ENCODE assay signal across 15 cellular contexts in genomic region chr9:16309350-16310271, GRCh38.
DNase-seq lines count a peak whose midpoint lies in the region; ATAC-seq, FAIRE-seq and TF ChIP-seq lines count a peak whose summit lies in the region.
"Had no signal": no experiment of that assay in that cellular context is flagged by ENCODE, and none has a peak within 500 bp of the region (broad histone marks: within the 10 kb centered on the region; RNA-seq: fewer than 3 reads in every experiment).

No MANE protein-coding gene starts in this region.

- H3K4me2 ChIP-seq in osteoblast (ENCODE audit: insufficient read depth, low read length), result no peak overlapping the region

- no peaks in the 10 kb centered on the region for H3K36me3 ChIP-seq in heart left ventricle
- no peaks in the 10 kb centered on the region for H3K36me3 ChIP-seq in osteoblast (ENCODE audit: insufficient read depth, low read length)
- H3K36me3 ChIP-seq: breast epithelium had no signal

- TF ChIP-seq POLR2A in heart left ventricle (IDR thresholded peaks at IDR 0.05) (no peak), GM12892 (IDR thresholded peaks at IDR 0.05; ENCODE audit: low read depth, low read length) (no peak)

- H3K4me1 ChIP-seq in heart left ventricle (peaks cover 0 to 17% (median 0%) of the 10 kb centered on the region in 12 donors), osteoblast (ENCODE audit: insufficient read depth, low read length) (no peaks in the 10 kb centered on the region)
- H3K4me1 ChIP-seq: breast epithelium, Caco-2 had no signal

- H3K9me3 ChIP-seq in heart left ventricle (no peaks in the 10 kb centered on the region), osteoblast (ENCODE audit: low read depth, low read length) (no peaks in the 10 kb centered on the region)
- H3K9me3 ChIP-seq: breast epithelium, Caco-2 had no signal

- H3K27me3 ChIP-seq in heart left ventricle, result peaks cover 0 to 5% (median 0%) of the 10 kb centered on the region in 9 donors
- peaks cover 3% of the 10 kb centered on the region for H3K27me3 ChIP-seq in osteoblast (ENCODE audit: insufficient read depth, low read length)
- H3K27me3 ChIP-seq: breast epithelium had no signal

- intact Hi-C loops in heart left ventricle (cut with DNase I), result no loop called here

- H3K79me2 ChIP-seq in osteoblast (ENCODE audit: insufficient read depth, low read length), result no peaks in the 10 kb centered on the region

- H2AFZ ChIP-seq in osteoblast (ENCODE audit: low read length), result no peak overlapping the region

- CTCF ChIA-PET in activated CD8-positive, alpha-beta memory T cell treated with anti-CD3 and anti-CD28 coated beads, Interleukin-2, amount 10 ng/mL, durations not matched to agents 7 days and 5 days (lab: Charles Lee), result no interaction called here

- peaks cover 2% of the 10 kb centered on the region for H3K9me3 Mint-ChIP-seq in activated CD8-positive, alpha-beta memory T cell treated with anti-CD3 and anti-CD28 coated beads, Interleukin-2, amount 10 ng/mL, durations not matched to agents 7 days and 5 days (ENCODE audit: low read depth)

- no peak for FAIRE-seq in GM12892 (lab: Jason Lieb, UNC)
- FAIRE-seq: frontal cortex had no signal

- peak; percentile 17 for DNase-seq in activated CD8-positive, alpha-beta memory T cell treated with anti-CD3 and anti-CD28 coated beads, Interleukin-2, amount 50 U/mL, for 48 hours
- DNase-seq in activated CD8-positive, alpha-beta memory T cell treated with anti-CD3 and anti-CD28 coated beads, Interleukin-2, amount 10 ng/mL, durations not matched to agents 7 days and 5 days, result no peak
- DNase-seq in heart left ventricle, result peak in 4 of 5 donors; percentile 38 to 70 (median 54)
- DNase-seq in osteoblast (ENCODE audit: insufficient read length, low spot score, missing footprints), result peak; percentile 58
- no peak for DNase-seq in HuH-7.5 (ENCODE audit: low spot score)
- no peak for DNase-seq in GM12892 (ENCODE audit: insufficient read length)
- DNase-seq in NCI-H2196 treated with DMSO at 0.1 percent for 48 hours (lab: John Stamatoyannopoulos, UW; ENCODE audit: unreplicated experiment), result no peak
- DNase-seq: 8988T; Caco-2; NCI-H82; SIG-M5; stimulated activated CD4-positive, alpha-beta T cell treated with anti-CD3 and anti-CD28 coated beads, Interleukin-4, amount 100 ng/mL, for 4 hours had no signal

- H3K4me3 Mint-ChIP-seq in activated CD8-positive, alpha-beta memory T cell treated with anti-CD3 and anti-CD28 coated beads, Interleukin-2, amount 10 ng/mL, durations not matched to agents 7 days and 5 days, result no peak overlapping the region

- ATAC-seq in activated CD8-positive, alpha-beta memory T cell treated with anti-CD3 and anti-CD28 coated beads, Interleukin-2, amount 10 ng/mL, durations not matched to agents 7 days and 5 days, result no peak
- ATAC-seq in heart left ventricle, result peak; percentile 55 to 74 (median 66)
- no peak for ATAC-seq in HG03175 (IDR thresholded peaks at IDR 0.05; ENCODE audit: unreplicated experiment)

- no peak for TF ChIP-seq CTCF in heart left ventricle (IDR thresholded peaks at IDR 0.05)
- no peak for TF ChIP-seq CTCF in osteoblast (IDR thresholded peaks at IDR 0.05; ENCODE audit: extremely low read depth, low read depth, low read length)

- WGBS in heart left ventricle, 4 donors, result 51 to 67% (median 58%) methylated on average over 26 to 27 of the region's 27 CpGs

- no peaks in the 10 kb centered on the region for H4K20me1 ChIP-seq in osteoblast (ENCODE audit: insufficient read depth, low read length)

- H3K4me1 Mint-ChIP-seq in activated CD8-positive, alpha-beta memory T cell treated with anti-CD3 and anti-CD28 coated beads, Interleukin-2, amount 10 ng/mL, durations not matched to agents 7 days and 5 days, result no peaks in the 10 kb centered on the region

- H3K27ac Mint-ChIP-seq in activated CD8-positive, alpha-beta memory T cell treated with anti-CD3 and anti-CD28 coated beads, Interleukin-2, amount 10 ng/mL, durations not matched to agents 7 days and 5 days, result no peak overlapping the region

- H3K27ac ChIP-seq in heart left ventricle (peak overlapping the region in 6 of 12 donors; percentile 0 to 46 (median 20)), osteoblast (ENCODE audit: low read depth, low read length) (no peak overlapping the region)

- H3K36me3 Mint-ChIP-seq in activated CD8-positive, alpha-beta memory T cell treated with anti-CD3 and anti-CD28 coated beads, Interleukin-2, amount 10 ng/mL, durations not matched to agents 7 days and 5 days, result no peaks in the 10 kb centered on the region

- no peaks in the 10 kb centered on the region for H3K27me3 Mint-ChIP-seq in activated CD8-positive, alpha-beta memory T cell treated with anti-CD3 and anti-CD28 coated beads, Interleukin-2, amount 10 ng/mL, durations not matched to agents 7 days and 5 days

- H3K4me3 ChIP-seq in heart left ventricle, result peak overlapping the region in 2 of 12 donors; percentile 5 to 15
- no peak overlapping the region for H3K4me3 ChIP-seq in osteoblast (ENCODE audit: insufficient read depth, low read length)

Comparison
In these comparisons a context has a peak if more than half of its experiments do, and no peak if none do; other contexts are left out.
1. DNase-seq: peak in activated CD8-positive, alpha-beta memory T cell treated with anti-CD3 and anti-CD28 coated beads, Interleukin-2, amount 50 U/mL, for 48 hours (single experiment), heart left ventricle (4 of 5) and osteoblast (single experiment); none in activated CD8-positive, alpha-beta memory T cell treated with anti-CD3 and anti-CD28 coated beads, Interleukin-2, amount 10 ng/mL, durations not matched to agents 7 days and 5 days (single experiment), HuH-7.5 (single experiment), GM12892 (single experiment) and NCI-H2196 treated with DMSO at 0.1 percent for 48 hours (single experiment).
2. ATAC-seq: peak in heart left ventricle (4 of 4); none in activated CD8-positive, alpha-beta memory T cell treated with anti-CD3 and anti-CD28 coated beads, Interleukin-2, amount 10 ng/mL, durations not matched to agents 7 days and 5 days (single experiment) and HG03175 (single experiment).